In genomic region chr2:47631840-47632398, GRCh38 we compare ENCODE assay signal across 7 cellular contexts.
DNase-seq lines count a peak whose midpoint lies in the region; ATAC-seq and TF ChIP-seq lines count a peak whose summit lies in the region.

No MANE protein-coding gene starts in this region.

- peak; percentile 84 for ATAC-seq in upper lobe of right lung

- H3K4me1 Mint-ChIP-seq in T-helper 2 cell treated with Interferon-gamma antibody and Interleukin-4, amounts not matched to agents 5 μg/mL and 100 μg/mL, for 36 hours (ENCODE audit: low read depth) = no peaks in the 10 kb centered on the region
- H3K4me1 Mint-ChIP-seq in activated naive CD8-positive, alpha-beta T cell treated with anti-CD3 and anti-CD28 coated beads for 36 hours = no peaks in the 10 kb centered on the region
- H3K4me1 Mint-ChIP-seq in activated CD4-positive, alpha-beta memory T cell treated with anti-CD3 and anti-CD28 coated beads, Interleukin-2, amount 10 ng/mL, durations not matched to agents 7 days and 5 days = no peaks in the 10 kb centered on the region

- H3K27ac ChIP-seq in upper lobe of right lung = no peak overlapping the region

- CTCF ChIA-PET in activated CD4-positive, alpha-beta memory T cell treated with anti-CD3 and anti-CD28 coated beads, Interleukin-2, amount 10 ng/mL, durations not matched to agents 7 days and 5 days (lab: Charles Lee) = no interaction called here

- no peaks in the 10 kb centered on the region for H3K27me3 ChIP-seq in kidney epithelial cell (ENCODE audit: control insufficient read depth, insufficient read depth, low read length)
- no peaks in the 10 kb centered on the region for H3K27me3 ChIP-seq in upper lobe of right lung

- no peak overlapping the region for H3K4me3 Mint-ChIP-seq in T-helper 2 cell treated with Interferon-gamma antibody and Interleukin-4, amounts not matched to agents 5 μg/mL and 100 μg/mL, for 36 hours
- H3K4me3 Mint-ChIP-seq in activated naive CD8-positive, alpha-beta T cell treated with anti-CD3 and anti-CD28 coated beads for 36 hours = no peak overlapping the region
- H3K4me3 Mint-ChIP-seq in activated CD4-positive, alpha-beta memory T cell treated with anti-CD3 and anti-CD28 coated beads, Interleukin-2, amount 10 ng/mL, durations not matched to agents 7 days and 5 days = no peak overlapping the region

- H3K36me3 ChIP-seq in kidney epithelial cell (ENCODE audit: control insufficient read depth, insufficient read depth, low read length) (no peaks in the 10 kb centered on the region), upper lobe of right lung (no peaks in the 10 kb centered on the region)

- no peaks in the 10 kb centered on the region for H3K4me1 ChIP-seq in upper lobe of right lung

- no peaks in the 10 kb centered on the region for H3K9me3 ChIP-seq in upper lobe of right lung

- H3K36me3 Mint-ChIP-seq in T-helper 2 cell treated with Interferon-gamma antibody and Interleukin-4, amounts not matched to agents 5 μg/mL and 100 μg/mL, for 36 hours (ENCODE audit: low read depth) = no peaks in the 10 kb centered on the region
- H3K36me3 Mint-ChIP-seq in activated naive CD8-positive, alpha-beta T cell treated with anti-CD3 and anti-CD28 coated beads for 36 hours = no peaks in the 10 kb centered on the region
- H3K36me3 Mint-ChIP-seq in activated CD4-positive, alpha-beta memory T cell treated with anti-CD3 and anti-CD28 coated beads, Interleukin-2, amount 10 ng/mL, durations not matched to agents 7 days and 5 days (ENCODE audit: low read depth) = no peaks in the 10 kb centered on the region

- no peak overlapping the region for H3K4me3 ChIP-seq in kidney epithelial cell (ENCODE audit: low read depth, low read length)
- H3K4me3 ChIP-seq in upper lobe of right lung = no peak overlapping the region

- H3K27me3 Mint-ChIP-seq in T-helper 2 cell treated with Interferon-gamma antibody and Interleukin-4, amounts not matched to agents 5 μg/mL and 100 μg/mL, for 36 hours (ENCODE audit: low read depth) = peaks cover 2% of the 10 kb centered on the region
- no peaks in the 10 kb centered on the region for H3K27me3 Mint-ChIP-seq in activated naive CD8-positive, alpha-beta T cell treated with anti-CD3 and anti-CD28 coated beads for 36 hours
- no peaks in the 10 kb centered on the region for H3K27me3 Mint-ChIP-seq in activated CD4-positive, alpha-beta memory T cell treated with anti-CD3 and anti-CD28 coated beads, Interleukin-2, amount 10 ng/mL, durations not matched to agents 7 days and 5 days

- DNase-seq in HS-27A (ENCODE audit: low read depth) (peak; percentile 35), astrocyte of the hippocampus (ENCODE audit: low read depth, low spot score) (peak; percentile 89), kidney epithelial cell (ENCODE audit: low read depth) (peak; percentile 55), upper lobe of right lung (peak; percentile 73)
- no peak for DNase-seq in T-helper 2 cell treated with Interferon-gamma antibody and Interleukin-4, amounts not matched to agents 5 μg/mL and 100 μg/mL, for 36 hours (ENCODE audit: low spot score)
- no peak for DNase-seq in activated naive CD8-positive, alpha-beta T cell treated with anti-CD3 and anti-CD28 coated beads for 36 hours
- no peak for DNase-seq in activated CD4-positive, alpha-beta memory T cell treated with anti-CD3 and anti-CD28 coated beads, Interleukin-2, amount 10 ng/mL, durations not matched to agents 7 days and 5 days

- H3K27ac Mint-ChIP-seq in T-helper 2 cell treated with Interferon-gamma antibody and Interleukin-4, amounts not matched to agents 5 μg/mL and 100 μg/mL, for 36 hours = no peak overlapping the region
- no peak overlapping the region for H3K27ac Mint-ChIP-seq in activated naive CD8-positive, alpha-beta T cell treated with anti-CD3 and anti-CD28 coated beads for 36 hours
- H3K27ac Mint-ChIP-seq in activated CD4-positive, alpha-beta memory T cell treated with anti-CD3 and anti-CD28 coated beads, Interleukin-2, amount 10 ng/mL, durations not matched to agents 7 days and 5 days = no peak overlapping the region

- H3K9me3 Mint-ChIP-seq in T-helper 2 cell treated with Interferon-gamma antibody and Interleukin-4, amounts not matched to agents 5 μg/mL and 100 μg/mL, for 36 hours = no peaks in the 10 kb centered on the region
- no peaks in the 10 kb centered on the region for H3K9me3 Mint-ChIP-seq in activated naive CD8-positive, alpha-beta T cell treated with anti-CD3 and anti-CD28 coated beads for 36 hours
- H3K9me3 Mint-ChIP-seq in activated CD4-positive, alpha-beta memory T cell treated with anti-CD3 and anti-CD28 coated beads, Interleukin-2, amount 10 ng/mL, durations not matched to agents 7 days and 5 days = no peaks in the 10 kb centered on the region

- TF ChIP-seq CTCF in kidney epithelial cell (IDR thresholded peaks at IDR 0.05; ENCODE audit: insufficient read depth, low read length, poor library complexity, severe bottlenecking) = no peak
- no peak for TF ChIP-seq CTCF in upper lobe of right lung (IDR thresholded peaks at IDR 0.05)

- intact Hi-C loops in upper lobe of right lung (cut with DNase I) = no loop called here

- POLR2A ChIA-PET in activated CD4-positive, alpha-beta memory T cell treated with anti-CD3 and anti-CD28 coated beads, Interleukin-2, amount 10 ng/mL, durations not matched to agents 7 days and 5 days (lab: Charles Lee) = no interaction called here

Comparison
In these comparisons a context has a peak if more than half of its experiments do, and no peak if none do; other contexts are left out.
1. DNase-seq: peak in HS-27A (single experiment), astrocyte of the hippocampus (single experiment), kidney epithelial cell (single experiment) and upper lobe of right lung (single experiment); none in T-helper 2 cell treated with Interferon-gamma antibody and Interleukin-4, amounts not matched to agents 5 μg/mL and 100 μg/mL, for 36 hours (single experiment), activated naive CD8-positive, alpha-beta T cell treated with anti-CD3 and anti-CD28 coated beads for 36 hours (single experiment) and activated CD4-positive, alpha-beta memory T cell treated with anti-CD3 and anti-CD28 coated beads, Interleukin-2, amount 10 ng/mL, durations not matched to agents 7 days and 5 days (single experiment).